1 cellular context compared by ENCODE assay signal in genomic region chr22:50011447-50012200, GRCh38.
TF ChIP-seq lines count a peak whose summit lies in the region.

No MANE protein-coding gene starts in this region.

TF ChIP-seq in HEK293, 187 proteins besides CTCF, POLR2A, EP300 and RAD21 (continued from another document):
- TF ChIP-seq KLF17 (tag by site-specific recombination; IDR thresholded peaks at IDR 0.05) (peak; percentile 55; the same call in 1 of the 2 replicates), BCL6B (tag by site-specific recombination; IDR thresholded peaks at IDR 0.05) (no peak), KLF7 (tag by site-specific recombination; IDR thresholded peaks at IDR 0.05; ENCODE audit: borderline replicate concordance) (no peak), ZNF157 (tag by site-specific recombination; IDR thresholded peaks at IDR 0.05) (no peak), PRDM2 (tag by site-specific recombination; IDR thresholded peaks at IDR 0.05; ENCODE audit: borderline replicate concordance) (no peak), ZBTB20 (tag by site-specific recombination; IDR thresholded peaks at IDR 0.05) (no peak), ZNF184 (tag by site-specific recombination; IDR thresholded peaks at IDR 0.05) (no peak), GLIS1 (tag by site-specific recombination; IDR thresholded peaks at IDR 0.05) (peak; percentile 30; the same call in 1 of the 2 replicates), KLF10 (tag by site-specific recombination; IDR thresholded peaks at IDR 0.05) (no peak), ZNF146 (tag by site-specific recombination; IDR thresholded peaks at IDR 0.05) (no peak), ZNF513 (tag by site-specific recombination; IDR thresholded peaks at IDR 0.05) (no peak), ZNF449 (tag by site-specific recombination; IDR thresholded peaks at IDR 0.05) (no peak), PBX3 (CRISPR knock-in tag; IDR thresholded peaks at IDR 0.05) (no peak)
